In genomic region chr17:75832652-75833400, GRCh38 we compare ENCODE assay signal across 8 cellular contexts. TPM values are rescaled to one million over a fixed set of nuclear protein-coding genes. Genes with fewer than 3 reads are reported as not detected.
A peak's percentile ranks its signal among the peaks of the same experiment; 100 is the strongest.
DNase-seq lines count a peak whose midpoint lies in the region; ATAC-seq, FAIRE-seq and TF ChIP-seq lines count a peak whose summit lies in the region.

No MANE protein-coding gene starts in this region.

- peak; percentile 23 for DNase-seq in NCI-H146 (lab: John Stamatoyannopoulos, UW)
- DNase-seq in NCI-H146 treated with DMSO at 0.1 percent for 48 hours (lab: John Stamatoyannopoulos, UW; ENCODE audit: unreplicated experiment): no peak
- no peak for DNase-seq in small intestine
- DNase-seq in NCI-H226: no peak

- WGBS in gastroesophageal sphincter (ENCODE audit: low coverage in 1 of 2), 2 donors: 19 to 56% methylated on average over 2 to 18 of the region's 20 CpGs
- WGBS in small intestine, 3 donors: 50 to 73% (median 53%) methylated on average over 19 to 20 of the region's 20 CpGs

- no peak for TF ChIP-seq POLR2A in gastroesophageal sphincter (IDR thresholded peaks at IDR 0.05)

- H3K9me3 Mint-ChIP-seq in T-helper 1 cell treated with Interleukin-12 subunit alpha and Interleukin-12 subunit beta and Interleukin-4 antibody, amounts not matched to agents 30 μg/mL and 1 μg/mL, for 36 hours: no peaks in the 10 kb centered on the region

- H3K9me3 ChIP-seq in gastroesophageal sphincter: no peaks in the 10 kb centered on the region
- H3K9me3 ChIP-seq in small intestine (ENCODE audit: control insufficient read depth, low read depth): no peaks in the 10 kb centered on the region

- no peaks in the 10 kb centered on the region for H3K27me3 Mint-ChIP-seq in T-helper 1 cell treated with Interleukin-12 subunit alpha and Interleukin-12 subunit beta and Interleukin-4 antibody, amounts not matched to agents 30 μg/mL and 1 μg/mL, for 36 hours (ENCODE audit: low read depth)

- H3K27me3 ChIP-seq in gastroesophageal sphincter (no peaks in the 10 kb centered on the region), small intestine (ENCODE audit: control insufficient read depth in 2 of 2, insufficient read depth in 2 of 2, low read length in 2 of 2) (no peaks in the 10 kb centered on the region)

- TF ChIP-seq CTCF in gastroesophageal sphincter (IDR thresholded peaks at IDR 0.05): no peak

- H3K27ac ChIP-seq in gastroesophageal sphincter: peak overlapping the region in 3 of 4 donors; percentile 38 to 65 (median 54)
- peak overlapping the region; percentile 12 to 91 for H3K27ac ChIP-seq in small intestine (ENCODE audit: low read depth in 1 of 2, low read length in 1 of 2)

- H3K4me3 Mint-ChIP-seq in T-helper 1 cell treated with Interleukin-12 subunit alpha and Interleukin-12 subunit beta and Interleukin-4 antibody, amounts not matched to agents 30 μg/mL and 1 μg/mL, for 36 hours: peak overlapping the region; percentile 69

- peaks cover 30% of the 10 kb centered on the region for H3K4me1 Mint-ChIP-seq in T-helper 1 cell treated with Interleukin-12 subunit alpha and Interleukin-12 subunit beta and Interleukin-4 antibody, amounts not matched to agents 30 μg/mL and 1 μg/mL, for 36 hours (ENCODE audit: low read depth)

- no peak for FAIRE-seq in small intestine (lab: Jason Lieb, UNC)

- peak overlapping the region; percentile 85 for H3K27ac Mint-ChIP-seq in T-helper 1 cell treated with Interleukin-12 subunit alpha and Interleukin-12 subunit beta and Interleukin-4 antibody, amounts not matched to agents 30 μg/mL and 1 μg/mL, for 36 hours

- ATAC-seq in gastroesophageal sphincter: no peak
- no peak for ATAC-seq in HG02642 (IDR thresholded peaks at IDR 0.05; ENCODE audit: poor library complexity, unreplicated experiment)
- ATAC-seq in HG03095 (IDR thresholded peaks at IDR 0.05; ENCODE audit: unreplicated experiment): no peak

- TF ChIP-seq EP300 in gastroesophageal sphincter (IDR thresholded peaks at IDR 0.05): no peak

- H3K4me1 ChIP-seq in gastroesophageal sphincter (peaks cover 0 to 37% (median 4%) of the 10 kb centered on the region in 3 donors), small intestine (ENCODE audit: control insufficient read depth in 2 of 2, insufficient read depth in 1 of 2, low read depth in 1 of 2, low read length in 1 of 2) (peaks cover 0 to 3% of the 10 kb centered on the region in 2 donors)

- peaks cover 0 to 57% of the 10 kb centered on the region in 2 donors for H3K36me3 ChIP-seq in gastroesophageal sphincter
- H3K36me3 ChIP-seq in small intestine (ENCODE audit: control insufficient read depth in 2 of 2, insufficient read depth in 2 of 2, low read length in 2 of 2): peaks cover 0 to 3% of the 10 kb centered on the region in 2 donors

- H3K4me3 ChIP-seq in gastroesophageal sphincter: no peak overlapping the region
- H3K4me3 ChIP-seq in small intestine (ENCODE audit: low read depth in 1 of 2, low read length in 2 of 2): no peak overlapping the region

- peaks cover 30% of the 10 kb centered on the region for H3K36me3 Mint-ChIP-seq in T-helper 1 cell treated with Interleukin-12 subunit alpha and Interleukin-12 subunit beta and Interleukin-4 antibody, amounts not matched to agents 30 μg/mL and 1 μg/mL, for 36 hours (ENCODE audit: low read depth)

RNA-seq across cellular contexts. Expression of gene UNC13D, which starts 11.4 kb away (rescaled TPM):
- 10 to 100 TPM in 1 of 4 donors, 1 to 10 TPM in 3; 2.6 to 10.8 (median 5.6) TPM for total RNA-seq in gastroesophageal sphincter
- polyA plus RNA-seq in small intestine: 10 to 100 TPM in 2 of 3 donors, 1 to 10 TPM in 1; 9.8 to 40.3 (median 15.3) TPM

RNA-seq across cellular contexts. Expression of gene WBP2, which starts 22.3 kb away (rescaled TPM):
- total RNA-seq in gastroesophageal sphincter: 10 to 100 TPM; 50.0 to 83.9 (median 57.6) TPM
- 100 to 1,000 TPM in 1 of 3 donors, 10 to 100 TPM in 2; 68.4 to 121 (median 82.7) TPM for polyA plus RNA-seq in small intestine

RNA-seq across cellular contexts. Expression of gene TRIM47, which starts 45.6 kb away (rescaled TPM):
- 100 to 1,000 TPM in 1 of 4 donors, 10 to 100 TPM in 3; 21.0 to 146 (median 40.8) TPM for total RNA-seq in gastroesophageal sphincter
- polyA plus RNA-seq in small intestine: 10 to 100 TPM; 24.9 to 63.3 (median 62.7) TPM

RNA-seq across cellular contexts. Expression of gene UNK, which starts 48.2 kb away (rescaled TPM):
- total RNA-seq in gastroesophageal sphincter: 10 to 100 TPM in 3 of 4 donors, 1 to 10 TPM in 1; 9.8 to 41.6 (median 21.0) TPM
- polyA plus RNA-seq in small intestine: 10 to 100 TPM in 2 of 3 donors, 1 to 10 TPM in 1; 8.9 to 20.0 (median 12.7) TPM
